9 cellular contexts compared by ENCODE assay signal in the genomic region with DNA sequence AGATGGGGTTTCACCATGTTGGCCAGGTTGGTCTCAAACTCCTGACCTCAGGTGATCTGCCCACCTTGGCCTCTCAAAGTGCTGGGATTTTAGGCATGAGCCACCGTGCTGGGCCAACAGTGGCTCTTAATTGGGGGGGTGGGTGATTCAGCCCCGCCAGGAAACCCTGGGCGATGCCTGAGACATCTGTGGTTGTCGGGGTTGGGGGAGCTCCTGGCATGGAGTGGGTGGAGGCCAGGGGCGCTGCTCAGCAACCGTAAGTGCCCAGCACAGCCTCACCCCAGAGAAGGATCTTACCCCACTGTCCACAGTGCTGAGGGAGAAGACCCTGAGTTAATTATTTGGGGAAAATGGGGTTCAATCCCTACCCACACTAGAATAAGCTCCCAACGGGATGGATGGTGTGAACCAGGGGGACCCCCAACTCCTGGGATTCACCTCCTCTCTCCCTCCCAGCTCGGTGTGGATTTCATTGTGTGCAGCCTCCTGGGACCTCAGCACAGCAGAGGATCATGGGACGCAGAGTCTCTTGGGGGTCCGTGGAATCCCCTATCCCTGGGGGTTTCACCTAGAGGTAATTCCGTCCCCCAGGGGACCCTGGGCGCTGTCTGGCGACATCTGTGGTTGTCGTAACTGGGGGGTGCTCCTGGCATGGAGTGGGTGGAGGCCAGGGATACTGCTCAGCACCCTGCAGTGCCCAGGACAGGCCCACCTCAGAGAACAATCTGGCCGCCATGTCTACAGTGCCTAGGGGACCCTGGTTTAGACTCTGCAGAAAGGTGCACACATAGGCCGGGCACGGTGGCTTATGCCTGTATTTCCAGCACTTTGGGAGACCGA.
A peak's percentile ranks its signal among the peaks of the same experiment; 100 is the strongest.
DNase-seq lines count a peak whose midpoint lies in the region; ATAC-seq, FAIRE-seq and TF ChIP-seq lines count a peak whose summit lies in the region.
"Had no signal": no experiment of that assay in that cellular context is flagged by ENCODE, and none has a peak within 500 bp of the region (broad histone marks: within the 10 kb centered on the region; RNA-seq: fewer than 3 reads in every experiment).

No MANE protein-coding gene starts in this region.

- DNase-seq in Right ventricle myocardium superior: peak; percentile 42
- DNase-seq in left cardiac atrium: no peak
- DNase-seq in fibroblast of lung (ENCODE audit: low read depth in 2 of 2): peak in 1 of 2 donors; percentile 31
- DNase-seq in aorta: peak; percentile 48 to 56
- no peak for DNase-seq in NAMALWA (ENCODE audit: low spot score)
- DNase-seq in D721Med (ENCODE audit: insufficient read length, low spot score): no peak
- no peak for DNase-seq in A172 (ENCODE audit: low spot score)
- DNase-seq: stimulated activated CD4-positive, alpha-beta T cell treated with anti-CD3 and anti-CD28 coated beads, Interleukin-4, amount 100 ng/mL, for 1 hour had no signal

- H3K79me2 ChIP-seq in fibroblast of lung (ENCODE audit: control insufficient read depth, insufficient read depth, low read length): no peaks in the 10 kb centered on the region
- no peaks in the 10 kb centered on the region for H3K79me2 ChIP-seq in parathyroid adenoma

- H3K4me1 ChIP-seq in fibroblast of lung (ENCODE audit: control insufficient read depth, extremely low read depth, insufficient read depth, low read length): peaks cover 36% of the 10 kb centered on the region
- peaks cover 28% of the 10 kb centered on the region for H3K4me1 ChIP-seq in parathyroid adenoma
- no peaks in the 10 kb centered on the region for H3K4me1 ChIP-seq in aorta (ENCODE audit: control insufficient read depth in 1 of 2, insufficient read depth in 2 of 2, low read length in 2 of 2)

- H3K9ac ChIP-seq in fibroblast of lung (ENCODE audit: insufficient read depth, low read length) (peak overlapping the region; percentile 45), parathyroid adenoma (no peak overlapping the region)

- peak overlapping the region; percentile 95 for H3K27ac ChIP-seq in fibroblast of lung (ENCODE audit: insufficient read depth, low read length)
- H3K27ac ChIP-seq in parathyroid adenoma: peak overlapping the region; percentile 89
- peak overlapping the region; percentile 20 to 89 for H3K27ac ChIP-seq in aorta (ENCODE audit: low read depth in 1 of 2, low read length in 2 of 2)

- H3K4me3 ChIP-seq in fibroblast of lung (replicated peaks in 1 of 4; ENCODE audit: control extremely low read depth in 1 of 4, insufficient read depth in 1 of 4, low read depth in 3 of 4, low read length in 4 of 4) (no peak overlapping the region), parathyroid adenoma (ENCODE audit: low read depth, low read length) (no peak overlapping the region), aorta (ENCODE audit: low read length in 2 of 2) (no peak overlapping the region)

- TF ChIP-seq CTCF in fibroblast of lung (conservative IDR thresholded peaks at IDR 0.05 in 1 of 2, IDR thresholded peaks at IDR 0.05 in 1 of 2; ENCODE audit: low read depth in 1 of 2, low read length in 2 of 2): no peak
- TF ChIP-seq CTCF in parathyroid adenoma (IDR thresholded peaks at IDR 0.05): no peak
- no peak for TF ChIP-seq CTCF in D721Med (IDR thresholded peaks at IDR 0.05; ENCODE audit: insufficient read depth, missing control alignments)

- FAIRE-seq in D721Med (lab: Jason Lieb, UNC): no peak

- no peaks in the 10 kb centered on the region for H3K36me3 ChIP-seq in fibroblast of lung (ENCODE audit: control insufficient read depth, insufficient read depth, low read length)
- H3K36me3 ChIP-seq in parathyroid adenoma (ENCODE audit: control insufficient read depth, insufficient read depth, low read length): no peaks in the 10 kb centered on the region
- no peaks in the 10 kb centered on the region for H3K36me3 ChIP-seq in aorta (ENCODE audit: control insufficient read depth in 1 of 2, insufficient read depth in 2 of 2, low read length in 1 of 2)

- ATAC-seq in Right ventricle myocardium superior (ENCODE audit: poor library complexity): no peak
- no peak for ATAC-seq in left cardiac atrium
- no peak for ATAC-seq in aorta (ENCODE audit: low FRiP score)

- H4K20me1 ChIP-seq in fibroblast of lung (ENCODE audit: control insufficient read depth, extremely low read depth, insufficient read depth, low read length): no peaks in the 10 kb centered on the region

- no peak overlapping the region for H2AFZ ChIP-seq in fibroblast of lung (ENCODE audit: low read length)
- no peak overlapping the region for H2AFZ ChIP-seq in parathyroid adenoma

- H3K9me3 ChIP-seq in fibroblast of lung (ENCODE audit: control insufficient read depth, insufficient read depth, low read depth, low read length) (no peaks in the 10 kb centered on the region), parathyroid adenoma (ENCODE audit: control insufficient read depth, low read length) (no peaks in the 10 kb centered on the region), aorta (ENCODE audit: control insufficient read depth, low read length) (no peaks in the 10 kb centered on the region)

- H3K27me3 ChIP-seq in fibroblast of lung (ENCODE audit: control insufficient read depth, insufficient read depth, low read length): no peaks in the 10 kb centered on the region
- no peaks in the 10 kb centered on the region for H3K27me3 ChIP-seq in parathyroid adenoma (ENCODE audit: control insufficient read depth, insufficient read depth, low read length)
- no peaks in the 10 kb centered on the region for H3K27me3 ChIP-seq in aorta (ENCODE audit: control insufficient read depth in 1 of 2, insufficient read depth in 2 of 2, low read length in 1 of 2)

- no peak overlapping the region for H3K4me2 ChIP-seq in fibroblast of lung (ENCODE audit: extremely low read depth, insufficient read depth, low read length)
- no peak overlapping the region for H3K4me2 ChIP-seq in parathyroid adenoma (ENCODE audit: low read length)

- intact Hi-C loops in Right ventricle myocardium superior (cut with DNase I) (loop anchor here (5.0 kb wide), 3 partner anchors 33 to 67 kb away; a partner anchor contains a TSS), left cardiac atrium (cut with DNase I) (loop anchor here (2.0 to 5.0 kb wide), 4 partner anchors 33 to 68 kb away; a partner anchor contains a TSS), aorta (cut with DNase I) (loop anchor here (2.0 to 5.0 kb wide), 3 partner anchors 33 to 66 kb away; no protein-coding TSS in a partner anchor)

- 94% methylated on average over 18 of the region's 18 CpGs for WGBS in aorta, 2 donors

Comparison
In these comparisons a context has a peak if more than half of its experiments do, and no peak if none do; other contexts are left out.
1. DNase-seq: peak in Right ventricle myocardium superior (single experiment) and aorta (2 of 2); none in left cardiac atrium (single experiment), NAMALWA (single experiment), D721Med (single experiment) and A172 (single experiment).
2. Peak in every context shown above with its lines, with median percentiles within 50 percentile points of each other: H3K27ac ChIP-seq.